Comparison of ENCODE assay signal across 26 cellular contexts in genomic region chr2:35820404-35820803, GRCh38.
"Had no signal": no experiment of that assay in that cellular context is flagged by ENCODE, and none has a peak within 500 bp of the region (broad histone marks: within the 10 kb centered on the region; RNA-seq: fewer than 3 reads in every experiment).

No MANE protein-coding gene starts in this region.

- H3K9me3 ChIP-seq: adrenal gland, body of pancreas had no signal

- ATAC-seq: activated CD4-positive, alpha-beta T cell treated with anti-CD3 and anti-CD28 coated beads for 36 hours; activated CD8-positive, alpha-beta memory T cell treated with anti-CD3 and anti-CD28 coated beads, Interleukin-2, amount 10 ng/mL, durations not matched to agents 7 days and 5 days; activated CD8-positive, alpha-beta T cell treated with anti-CD3 and anti-CD28 coated beads, Interleukin-2, amount 10 ng/mL, durations not matched to agents 7 days and 5 days; activated naive CD8-positive, alpha-beta T cell treated with anti-CD3 and anti-CD28 coated beads, Interleukin-2, amount 50 U/mL, for 24 hours; body of pancreas; esophagus mucosa had no signal

- DNase-seq: activated CD4-positive, alpha-beta memory T cell treated with anti-CD3 and anti-CD28 coated beads for 36 hours; activated CD4-positive, alpha-beta T cell treated with anti-CD3 and anti-CD28 coated beads for 36 hours; activated CD4-positive, alpha-beta T cell treated with anti-CD3 and anti-CD28 coated beads, Interleukin-2, amount 10 ng/mL, durations not matched to agents 24 days and 14 days; activated CD4-positive, CD25-positive, alpha-beta regulatory T cell; activated CD4-positive, CD25-positive, alpha-beta regulatory T cell treated with anti-CD3 and anti-CD28 coated beads, Interleukin-2, amount 50 U/mL, for 72 hours; activated CD8-positive, alpha-beta memory T cell treated with anti-CD3 and anti-CD28 coated beads, Interleukin-2, amount 10 ng/mL, durations not matched to agents 7 days and 5 days; activated CD8-positive, alpha-beta memory T cell treated with anti-CD3 and anti-CD28 coated beads, Interleukin-2, amount 50 U/mL, for 4 hours; activated CD8-positive, alpha-beta T cell treated with anti-CD3 and anti-CD28 coated beads, Interleukin-2, amount 10 ng/mL, durations not matched to agents 7 days and 5 days; activated effector memory CD4-positive, alpha-beta T cell treated with anti-CD3 and anti-CD28 coated beads, Interleukin-2, amount 50 U/mL, for 16 hours; activated naive CD4-positive, alpha-beta T cell treated with anti-CD3 and anti-CD28 coated beads for 36 hours; activated naive CD8-positive, alpha-beta T cell treated with anti-CD3 and anti-CD28 coated beads for 36 hours; activated naive CD8-positive, alpha-beta T cell treated with anti-CD3 and anti-CD28 coated beads, Interleukin-2, amount 50 U/mL, for 24 hours; activated T-cell treated with anti-CD3 and anti-CD28 coated beads, Interleukin-2, amount 50 U/mL, for 1 hour; activated T-cell treated with anti-CD3 and anti-CD28 coated beads, Interleukin-2, amount 50 U/mL, for 48 hours; adrenal gland; amygdala; aorta; body of pancreas; caudate nucleus; cortex of kidney; dermis blood vessel endothelial cell; effector CD8-positive, alpha-beta T cell; foreskin fibroblast; head of caudate nucleus; T-helper 2 cell had no signal

- H3K27ac ChIP-seq: adrenal gland, body of pancreas had no signal

- H3K4me1 ChIP-seq: adrenal gland, body of pancreas had no signal

- H3K4me3 ChIP-seq: adrenal gland, body of pancreas had no signal
